1 cellular context compared by ENCODE assay signal in the genomic region with DNA sequence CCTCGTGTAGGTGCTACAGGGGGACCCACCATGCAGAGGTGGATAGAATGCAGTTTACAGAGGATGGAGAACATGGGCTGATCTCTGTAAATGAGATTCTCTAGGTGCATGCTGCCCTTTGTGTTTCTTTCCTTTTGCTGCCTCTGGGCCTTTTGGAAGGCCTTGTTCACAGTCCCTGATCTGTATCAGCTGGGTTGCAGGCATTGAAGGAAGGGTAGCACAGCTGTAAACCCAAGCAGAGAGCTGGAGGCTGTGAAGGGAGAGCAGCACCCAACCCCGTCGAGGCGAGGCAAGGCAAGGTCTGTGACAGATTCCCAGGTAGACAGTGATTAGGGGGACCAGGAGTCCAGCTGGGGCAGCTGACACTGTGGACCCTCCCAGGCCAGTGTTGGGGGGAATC.
TF ChIP-seq lines count a peak whose summit lies in the region.

No MANE protein-coding gene starts in this region.

TF ChIP-seq in GM23338, 12 proteins besides CTCF, POLR2A, EP300 and RAD21 (continued from another document):
- TF ChIP-seq JUNB (IDR thresholded peaks at IDR 0.05; ENCODE audit: unreplicated experiment): no peak
- no peak for TF ChIP-seq STAT1 (IDR thresholded peaks at IDR 0.05; ENCODE audit: unreplicated experiment)
